11 cellular contexts compared by ENCODE assay signal in genomic region chr5:60207031-60207430, GRCh38.
A peak's percentile ranks its signal among the peaks of the same experiment; 100 is the strongest.
DNase-seq lines count a peak whose midpoint lies in the region; ATAC-seq and TF ChIP-seq lines count a peak whose summit lies in the region.
"Had no signal": no experiment of that assay in that cellular context is flagged by ENCODE, and none has a peak within 500 bp of the region (broad histone marks: within the 10 kb centered on the region; RNA-seq: fewer than 3 reads in every experiment).

No MANE protein-coding gene starts in this region.

- H2AFZ ChIP-seq in OCI-LY7 (ENCODE audit: low read length): no peak overlapping the region

- H3K4me1 ChIP-seq in OCI-LY7 (ENCODE audit: insufficient read depth, low read length, poor library complexity, severe bottlenecking): no peaks in the 10 kb centered on the region

- H3K79me2 ChIP-seq in OCI-LY7 (ENCODE audit: insufficient read depth, low read depth, low read length): no peaks in the 10 kb centered on the region

- DNase-seq in Ammon's horn (ENCODE audit: low spot score): peak; percentile 64
- peak; percentile 29 for DNase-seq in OCI-LY7 (ENCODE audit: low spot score)
- DNase-seq in activated CD4-positive, CD25-positive, alpha-beta regulatory T cell treated with anti-CD3 and anti-CD28 coated beads, Interleukin-2, amount 50 U/mL, for 72 hours: no peak
- no peak for DNase-seq in NCI-H2107 (lab: John Stamatoyannopoulos, UW)
- no peak for DNase-seq in hepatic stellate cell (ENCODE audit: low spot score)
- DNase-seq in iPS-NIHi7 (ENCODE audit: extremely low spot score): no peak
- DNase-seq: H7, left cardiac atrium, NCI-H510A treated with DMSO at 0.1 percent for 48 hours had no signal

- H3K4me2 ChIP-seq in OCI-LY7 (ENCODE audit: low read length): no peak overlapping the region

- no peaks in the 10 kb centered on the region for H3K9me2 ChIP-seq in OCI-LY7 (ENCODE audit: insufficient read depth, low read length)

- POLR2A ChIA-PET in OCI-LY7 (lab: Charles Lee): no interaction called here

- CTCF ChIA-PET in OCI-LY7 (lab: Charles Lee; ENCODE audit: unreplicated experiment): no interaction called here

- no TSS peak for BruUV-seq in OCI-LY7 (replicated peaks; lab: Mats Ljungman, UMichigan)

- no peaks in the 10 kb centered on the region for H4K20me1 ChIP-seq in OCI-LY7 (ENCODE audit: insufficient read depth, low read length)

- intact Hi-C loops in OCI-LY7 (cut with micrococcal nuclease; ENCODE audit: unreplicated experiment): no loop called here

- ATAC-seq in GM19328 (IDR thresholded peaks at IDR 0.05; ENCODE audit: unreplicated experiment) (peak; percentile 99), HG03025 (IDR thresholded peaks at IDR 0.05; ENCODE audit: low FRiP score, unreplicated experiment) (peak; percentile 99)

- no peak overlapping the region for H3K4me3 ChIP-seq in OCI-LY7 (ENCODE audit: low read depth, low read length, poor library complexity, severe bottlenecking)

- TF ChIP-seq CTCF in OCI-LY7 (conservative IDR thresholded peaks at IDR 0.05; ENCODE audit: low read length): no peak

- no peaks in the 10 kb centered on the region for H3K9me3 ChIP-seq in OCI-LY7 (ENCODE audit: low read length)

- no peak overlapping the region for H3K27ac ChIP-seq in OCI-LY7 (ENCODE audit: low read depth, low read length, poor library complexity, severe bottlenecking)

- H3K36me3 ChIP-seq in OCI-LY7 (ENCODE audit: insufficient read depth, low read length): no peaks in the 10 kb centered on the region

Comparison
In these comparisons a context has a peak if more than half of its experiments do, and no peak if none do; other contexts are left out.
1. DNase-seq: peak in Ammon's horn (single experiment) and OCI-LY7 (single experiment); none in activated CD4-positive, CD25-positive, alpha-beta regulatory T cell treated with anti-CD3 and anti-CD28 coated beads, Interleukin-2, amount 50 U/mL, for 72 hours (single experiment), NCI-H2107 (single experiment), hepatic stellate cell (single experiment) and iPS-NIHi7 (single experiment).